8 cellular contexts compared by ENCODE assay signal in the genomic region with DNA sequence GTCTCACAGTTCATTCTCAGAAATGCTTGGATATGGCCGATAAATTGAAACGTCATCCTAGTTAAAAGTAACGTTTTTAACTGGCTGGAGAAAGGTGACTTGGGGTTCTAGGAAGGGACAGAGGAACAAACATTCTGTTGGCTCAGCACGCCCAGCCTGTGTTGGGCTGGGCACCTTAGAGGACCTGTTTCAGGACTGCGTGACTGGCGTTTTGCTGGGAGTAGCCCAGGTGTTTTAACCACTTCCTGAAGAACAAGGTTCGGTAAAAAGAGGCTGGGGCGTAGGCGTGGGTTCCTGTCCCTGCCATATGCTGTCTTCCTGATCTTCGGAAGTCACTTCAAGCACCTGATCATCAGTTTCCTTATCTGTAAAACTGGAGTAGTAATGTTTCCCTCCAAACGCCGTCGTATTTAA. TPM values are rescaled to one million over a fixed set of nuclear protein-coding genes. Genes with fewer than 3 reads are reported as not detected.
DNase-seq lines count a peak whose midpoint lies in the region; ATAC-seq and TF ChIP-seq lines count a peak whose summit lies in the region.

No MANE protein-coding gene starts in this region.

- H3K9me3 ChIP-seq in endocrine pancreas (ENCODE audit: control insufficient read depth, low read length) (no peaks in the 10 kb centered on the region), psoas muscle (no peaks in the 10 kb centered on the region)

- H3K36me3 ChIP-seq in endocrine pancreas (ENCODE audit: control insufficient read depth, insufficient read depth, low read length), result no peaks in the 10 kb centered on the region
- no peaks in the 10 kb centered on the region for H3K36me3 ChIP-seq in psoas muscle (ENCODE audit: insufficient read depth in 1 of 2, low read depth in 1 of 2)

- H3K4me3 ChIP-seq in endocrine pancreas (ENCODE audit: control insufficient read depth, insufficient read depth, low read length) (peak overlapping the region; percentile 54), psoas muscle (peak overlapping the region; percentile 84)

- TF ChIP-seq CTCF in GM13976 (IDR thresholded peaks at IDR 0.05; ENCODE audit: borderline replicate concordance, control extremely low read depth, extremely low read depth, insufficient read depth, missing control alignments), result no peak
- no peak for TF ChIP-seq CTCF in psoas muscle (IDR thresholded peaks at IDR 0.05)

- H3K9ac ChIP-seq in endocrine pancreas (ENCODE audit: control insufficient read depth, insufficient read depth, low read length), result no peak overlapping the region

- intact Hi-C loops in psoas muscle (cut with DNase I), result loop anchor here (5.0 kb wide), 2 partner anchors 98 to 108 kb away; no protein-coding TSS in a partner anchor

- DNase-seq in GM13976 (ENCODE audit: low spot score) (peak; percentile 41), psoas muscle (no peak), NCI-H1105 treated with DMSO at 0.1 percent for 48 hours (lab: John Stamatoyannopoulos, UW) (no peak), NCI-H1105 (lab: John Stamatoyannopoulos, UW) (no peak), NCI-H1930 (lab: John Stamatoyannopoulos, UW) (no peak)
- DNase-seq in activated CD4-positive, alpha-beta T cell treated with anti-CD3 and anti-CD28 coated beads for 24 hours (ENCODE audit: low read depth in 2 of 2), result peak; percentile 30 to 55

- H3K27me3 ChIP-seq in endocrine pancreas (ENCODE audit: control insufficient read depth, insufficient read depth, low read length) (no peaks in the 10 kb centered on the region), psoas muscle (ENCODE audit: insufficient read depth in 3 of 3, low read length in 2 of 3) (peaks cover 0 to 50% (median 13%) of the 10 kb centered on the region in 3 donors)

- ATAC-seq in HG03354 (IDR thresholded peaks at IDR 0.05; ENCODE audit: poor library complexity, severe bottlenecking, unreplicated experiment) (peak; percentile 30), psoas muscle (no peak)

- 59 to 67% (median 61%) methylated on average over 13 of the region's 13 CpGs for WGBS in psoas muscle, 3 donors

- in situ Hi-C loops in GM13976 (cut with MboI; ENCODE audit: low sequenced_read_pairs, unreplicated experiment), result loop anchor here (25.0 kb wide), 1 partner anchor 263 kb away; no protein-coding TSS in a partner anchor

- no peaks in the 10 kb centered on the region for H3K4me1 ChIP-seq in endocrine pancreas (ENCODE audit: control insufficient read depth, insufficient read depth, low read length)
- peaks cover 3% of the 10 kb centered on the region for H3K4me1 ChIP-seq in psoas muscle

- H3K27ac ChIP-seq in psoas muscle, result no peak overlapping the region

RNA-seq across cellular contexts. Expression of gene TLNRD1, which starts 1.1 kb away (rescaled TPM):
- 1 to 10 TPM; 2.4 to 4.4 (median 2.7) TPM for total RNA-seq in psoas muscle
- 1 to 10 TPM in 1 of 3 donors, under 1 TPM in 2; 0.65 to 5.1 (median 0.82) TPM for polyA plus RNA-seq in psoas muscle

RNA-seq across cellular contexts. Expression of gene MESD, which starts 10.0 kb away (rescaled TPM):
- total RNA-seq in psoas muscle, result 1 to 10 TPM; 5.3 to 9.4 (median 6.5) TPM
- polyA plus RNA-seq in psoas muscle, result 1 to 10 TPM; 4.6 to 8.6 (median 7.1) TPM

Comparison
In these comparisons a context has a peak if more than half of its experiments do, and no peak if none do; other contexts are left out.
1. DNase-seq: peak in GM13976 (single experiment) and activated CD4-positive, alpha-beta T cell treated with anti-CD3 and anti-CD28 coated beads for 24 hours (2 of 2); none in psoas muscle (0 of 2), NCI-H1105 treated with DMSO at 0.1 percent for 48 hours (single experiment), NCI-H1105 (single experiment) and NCI-H1930 (0 of 2).